In genomic region chr7:139490130-139490529, GRCh38 we compare ENCODE assay signal across 18 cellular contexts. TPM values are rescaled to one million over a fixed set of nuclear protein-coding genes. Genes with fewer than 3 reads are reported as not detected.
A peak's percentile ranks its signal among the peaks of the same experiment; 100 is the strongest.
DNase-seq lines count a peak whose midpoint lies in the region; ATAC-seq and TF ChIP-seq lines count a peak whose summit lies in the region.
"Had no signal": no experiment of that assay in that cellular context is flagged by ENCODE, and none has a peak within 500 bp of the region (broad histone marks: within the 10 kb centered on the region; RNA-seq: fewer than 3 reads in every experiment).

No MANE protein-coding gene starts in this region.

- peaks cover 0 to 7% (median 0%) of the 10 kb centered on the region in 4 donors for H3K4me1 ChIP-seq in upper lobe of left lung
- H3K4me1 ChIP-seq: HAP-1, right atrium auricular region had no signal

- no peaks in the 10 kb centered on the region for H3K36me3 ChIP-seq in upper lobe of left lung
- H3K36me3 ChIP-seq: HAP-1, right atrium auricular region had no signal

- intact Hi-C loops in Right ventricle myocardium inferior (cut with DNase I) (no loop called here), posterior vena cava (cut with DNase I) (no loop called here)

- no peak overlapping the region for H3K4me3 ChIP-seq in upper lobe of left lung
- H3K4me3 ChIP-seq: HAP-1, right atrium auricular region had no signal

- H3K27me3 ChIP-seq in upper lobe of left lung: no peaks in the 10 kb centered on the region
- H3K27me3 ChIP-seq: right atrium auricular region had no signal

- H3K27ac ChIP-seq in upper lobe of left lung: peak overlapping the region in 1 of 4 donors; percentile 49
- H3K27ac ChIP-seq: 22Rv1, right atrium auricular region had no signal

- ATAC-seq in esophagus mucosa (peak; percentile 78), upper lobe of left lung (ENCODE audit: low FRiP score in 2 of 2) (peak; percentile 65 to 92), Right ventricle myocardium inferior (no peak)
- ATAC-seq: CD8-positive, alpha-beta T cell; left lobe of liver had no signal

- TF ChIP-seq POLR2A in upper lobe of left lung (IDR thresholded peaks at IDR 0.05): no peak

- TF ChIP-seq EP300 in upper lobe of left lung (IDR thresholded peaks at IDR 0.05): peak in 1 of 4 donors; percentile 53

- TF ChIP-seq CTCF in upper lobe of left lung (IDR thresholded peaks at IDR 0.05): no peak

- H3K9me3 ChIP-seq in upper lobe of left lung: peaks cover 0 to 11% (median 7%) of the 10 kb centered on the region in 4 donors
- H3K9me3 ChIP-seq: HAP-1 had no signal

- 50 to 65% methylated on average over 5 of the region's 5 CpGs for WGBS in upper lobe of left lung, 2 donors

- peak; percentile 33 for DNase-seq in DMS 273 (lab: John Stamatoyannopoulos, UW; ENCODE audit: unreplicated experiment)
- DNase-seq in DMS 273 treated with DMSO at 0.1 percent for 48 hours (lab: John Stamatoyannopoulos, UW): no peak
- peak; percentile 28 for DNase-seq in NCI-H774 (lab: John Stamatoyannopoulos, UW)
- peak in 1 of 2 donors; percentile 87 for DNase-seq in upper lobe of left lung
- no peak for DNase-seq in Right ventricle myocardium inferior (ENCODE audit: missing footprints)
- no peak for DNase-seq in posterior vena cava (ENCODE audit: low spot score)
- DNase-seq in NCI-H1048 (lab: John Stamatoyannopoulos, UW): no peak
- DNase-seq: CD8-positive, alpha-beta T cell; Kasumi-1; NCI-H446 treated with DMSO at 0.1 percent for 48 hours; stimulated activated CD4-positive, alpha-beta T cell treated with anti-CD3 and anti-CD28 coated beads, Interleukin-4, amount 100 ng/mL, for 24 hours had no signal

RNA-seq across cellular contexts. Expression of gene KLRG2, which starts 6.7 kb away (rescaled TPM):
- total RNA-seq in esophagus mucosa (7.9 TPM), upper lobe of left lung (10 to 100 TPM in 3 of 6 donors, 1 to 10 TPM in 3; 5.9 to 12.6 (median 10.0) TPM), Right ventricle myocardium inferior (not detected), posterior vena cava (not detected)
- total RNA-seq: CD8-positive, alpha-beta T cell; cerebellum; left lobe of liver; right atrium auricular region had no signal

RNA-seq across cellular contexts. Expression of gene CLEC2L, which starts 33.4 kb away (rescaled TPM):
- total RNA-seq in esophagus mucosa (not detected), upper lobe of left lung (not detected), Right ventricle myocardium inferior (not detected), posterior vena cava (under 1 TPM in 1 of 2 donors, not detected in 1; 0.57 TPM)
- total RNA-seq: CD8-positive, alpha-beta T cell; left lobe of liver; right atrium auricular region; T-helper 1 cell treated with Interleukin-12 subunit alpha and Interleukin-12 subunit beta and Interleukin-4 antibody, amounts not matched to agents 30 ng/mL and 1 ng/mL, for 36 hours had no signal

Comparison
In these comparisons a context has a peak if more than half of its experiments do, and no peak if none do; other contexts are left out.
1. DNase-seq: peak in DMS 273 (single experiment) and NCI-H774 (single experiment); none in DMS 273 treated with DMSO at 0.1 percent for 48 hours (single experiment), Right ventricle myocardium inferior (single experiment), posterior vena cava (single experiment) and NCI-H1048 (single experiment).